Comparison of ENCODE assay signal across 8 cellular contexts in the genomic region with DNA sequence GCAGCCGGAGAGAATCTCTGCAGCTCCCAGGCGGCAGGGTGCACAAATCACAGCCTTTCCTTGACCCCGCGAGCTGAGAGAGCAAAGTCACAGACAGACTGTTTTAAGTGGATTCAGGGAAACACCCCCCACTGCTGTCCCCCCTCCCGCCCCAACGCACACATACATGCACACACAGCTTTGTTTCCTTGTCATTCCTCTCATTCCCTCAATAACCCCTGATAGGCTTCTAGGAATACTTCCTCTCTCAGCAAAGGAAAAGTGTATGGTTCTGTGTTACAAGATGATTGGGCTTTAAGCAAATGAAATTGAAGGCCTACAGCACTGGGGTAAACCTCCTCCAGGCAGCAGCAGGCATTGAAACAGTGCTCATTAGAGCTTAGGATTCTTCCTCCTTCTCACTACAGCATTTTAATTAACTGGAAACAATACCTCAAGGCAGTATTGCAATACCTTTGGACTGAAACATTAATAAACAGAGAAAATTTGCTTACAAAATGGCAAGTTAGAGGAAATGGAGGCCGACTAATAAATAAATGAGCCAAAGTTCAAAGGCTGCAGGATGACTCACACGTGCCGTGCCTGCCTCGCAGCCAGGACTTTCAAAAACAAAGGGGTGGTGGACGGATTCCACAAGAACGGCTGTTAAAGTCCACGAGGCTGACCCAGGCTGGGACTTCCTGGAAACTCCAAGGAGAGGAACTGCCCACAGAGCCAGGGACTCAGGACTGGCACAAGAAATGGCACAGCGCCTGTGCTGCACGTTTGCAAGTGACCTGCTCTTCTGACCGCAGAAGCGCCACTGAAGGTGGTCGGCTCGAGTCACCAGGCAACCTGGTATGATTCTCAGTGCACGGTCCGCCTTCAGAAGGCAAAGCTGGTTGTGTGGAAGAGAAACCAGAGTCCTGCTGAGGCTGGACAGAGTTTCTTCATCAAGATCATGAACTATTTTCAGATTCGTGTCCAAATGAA.
A peak's percentile ranks its signal among the peaks of the same experiment; 100 is the strongest.
DNase-seq lines count a peak whose midpoint lies in the region; ATAC-seq lines count a peak whose summit lies in the region.

No MANE protein-coding gene starts in this region.

- POLR2A ChIA-PET in activated naive CD8-positive, alpha-beta T cell treated with anti-CD3 and anti-CD28 coated beads, Interleukin-2, amount 10 ng/mL, durations not matched to agents 7 days and 5 days (lab: Charles Lee): interaction anchor here (0.6 to 2.0 kb wide), 9 partner anchors 63 to 388 kb away, joined by 3 to 8 read pairs (median 6); no protein-coding TSS in a partner anchor

- peak overlapping the region; percentile 69 to 79 for H3K4me3 Mint-ChIP-seq in activated T-cell treated with anti-CD3 and anti-CD28 coated beads, Interleukin-2, amount 50 U/mL, for 72 hours
- peak overlapping the region; percentile 63 for H3K4me3 Mint-ChIP-seq in activated naive CD8-positive, alpha-beta T cell treated with anti-CD3 and anti-CD28 coated beads, Interleukin-2, amount 10 ng/mL, durations not matched to agents 7 days and 5 days
- H3K4me3 Mint-ChIP-seq in stimulated activated memory B cell treated with anti-CD40 and anti-IgM and Interleukin-4, amounts not matched to agents 10 μg/mL and 1 μg/mL and 100 μg/mL, for 72 hours: peak overlapping the region; percentile 40

- H3K27ac Mint-ChIP-seq in activated T-cell treated with anti-CD3 and anti-CD28 coated beads, Interleukin-2, amount 50 U/mL, for 72 hours: peak overlapping the region; percentile 93
- H3K27ac Mint-ChIP-seq in activated naive CD8-positive, alpha-beta T cell treated with anti-CD3 and anti-CD28 coated beads, Interleukin-2, amount 10 ng/mL, durations not matched to agents 7 days and 5 days: peak overlapping the region; percentile 88
- H3K27ac Mint-ChIP-seq in stimulated activated memory B cell treated with anti-CD40 and anti-IgM and Interleukin-4, amounts not matched to agents 10 μg/mL and 1 μg/mL and 100 μg/mL, for 72 hours: peak overlapping the region; percentile 79

- no peaks in the 10 kb centered on the region for H3K27me3 Mint-ChIP-seq in activated T-cell treated with anti-CD3 and anti-CD28 coated beads, Interleukin-2, amount 50 U/mL, for 72 hours (ENCODE audit: low read depth)
- H3K27me3 Mint-ChIP-seq in activated naive CD8-positive, alpha-beta T cell treated with anti-CD3 and anti-CD28 coated beads, Interleukin-2, amount 10 ng/mL, durations not matched to agents 7 days and 5 days: no peaks in the 10 kb centered on the region
- no peaks in the 10 kb centered on the region for H3K27me3 Mint-ChIP-seq in stimulated activated memory B cell treated with anti-CD40 and anti-IgM and Interleukin-4, amounts not matched to agents 10 μg/mL and 1 μg/mL and 100 μg/mL, for 72 hours

- H3K36me3 Mint-ChIP-seq in activated T-cell treated with anti-CD3 and anti-CD28 coated beads, Interleukin-2, amount 50 U/mL, for 72 hours (ENCODE audit: insufficient read depth in 2 of 2): peaks cover 2 to 3% of the 10 kb centered on the region in 2 donors
- H3K36me3 Mint-ChIP-seq in activated naive CD8-positive, alpha-beta T cell treated with anti-CD3 and anti-CD28 coated beads, Interleukin-2, amount 10 ng/mL, durations not matched to agents 7 days and 5 days: no peaks in the 10 kb centered on the region
- no peaks in the 10 kb centered on the region for H3K36me3 Mint-ChIP-seq in stimulated activated memory B cell treated with anti-CD40 and anti-IgM and Interleukin-4, amounts not matched to agents 10 μg/mL and 1 μg/mL and 100 μg/mL, for 72 hours

- DNase-seq in activated T-cell treated with anti-CD3 and anti-CD28 coated beads, Interleukin-2, amount 50 U/mL, for 72 hours: no peak
- no peak for DNase-seq in activated T-cell treated with anti-CD3 and anti-CD28 coated beads, Interleukin-2, amount 50 U/mL, for 48 hours
- DNase-seq in activated naive CD8-positive, alpha-beta T cell treated with anti-CD3 and anti-CD28 coated beads, Interleukin-2, amount 10 ng/mL, durations not matched to agents 7 days and 5 days: no peak
- DNase-seq in kidney glomerular epithelial cell (lab: John Stamatoyannopoulos, UW) (peak; percentile 52), NCI-H1105 (lab: John Stamatoyannopoulos, UW) (no peak)

- H3K9me3 Mint-ChIP-seq in activated T-cell treated with anti-CD3 and anti-CD28 coated beads, Interleukin-2, amount 50 U/mL, for 72 hours: peaks cover 0 to 4% of the 10 kb centered on the region in 2 donors
- H3K9me3 Mint-ChIP-seq in activated naive CD8-positive, alpha-beta T cell treated with anti-CD3 and anti-CD28 coated beads, Interleukin-2, amount 10 ng/mL, durations not matched to agents 7 days and 5 days: no peaks in the 10 kb centered on the region
- H3K9me3 Mint-ChIP-seq in stimulated activated memory B cell treated with anti-CD40 and anti-IgM and Interleukin-4, amounts not matched to agents 10 μg/mL and 1 μg/mL and 100 μg/mL, for 72 hours: no peaks in the 10 kb centered on the region

- H3K4me1 Mint-ChIP-seq in activated T-cell treated with anti-CD3 and anti-CD28 coated beads, Interleukin-2, amount 50 U/mL, for 72 hours (ENCODE audit: low read depth): peaks cover 82% of the 10 kb centered on the region
- peaks cover 47% of the 10 kb centered on the region for H3K4me1 Mint-ChIP-seq in activated naive CD8-positive, alpha-beta T cell treated with anti-CD3 and anti-CD28 coated beads, Interleukin-2, amount 10 ng/mL, durations not matched to agents 7 days and 5 days
- peaks cover 42% of the 10 kb centered on the region for H3K4me1 Mint-ChIP-seq in stimulated activated memory B cell treated with anti-CD40 and anti-IgM and Interleukin-4, amounts not matched to agents 10 μg/mL and 1 μg/mL and 100 μg/mL, for 72 hours

- ATAC-seq in activated T-cell treated with anti-CD3 and anti-CD28 coated beads, Interleukin-2, amount 50 U/mL, for 72 hours (replicated peaks in 1 of 2): no peak
- ATAC-seq in activated naive CD8-positive, alpha-beta T cell treated with anti-CD3 and anti-CD28 coated beads, Interleukin-2, amount 10 ng/mL, durations not matched to agents 7 days and 5 days (ENCODE audit: low read depth): no peak
- ATAC-seq in stimulated activated memory B cell treated with anti-CD40 and anti-IgM and Interleukin-4, amounts not matched to agents 10 μg/mL and 1 μg/mL and 100 μg/mL, for 72 hours: no peak
- ATAC-seq in HG02885 (IDR thresholded peaks at IDR 0.05; ENCODE audit: poor library complexity, unreplicated experiment): no peak
- no peak for ATAC-seq in GM21423 (IDR thresholded peaks at IDR 0.05; ENCODE audit: unreplicated experiment)
